Comparison of ENCODE assay signal across 8 cellular contexts in genomic region chr3:53346514-53346913, GRCh38. TPM values are rescaled to one million over a fixed set of nuclear protein-coding genes. Genes with fewer than 3 reads are reported as not detected.
A peak's percentile ranks its signal among the peaks of the same experiment; 100 is the strongest.
DNase-seq lines count a peak whose midpoint lies in the region; ATAC-seq, FAIRE-seq and TF ChIP-seq lines count a peak whose summit lies in the region.

No MANE protein-coding gene starts in this region.

- peak; percentile 11; the same call in 1 of the 3 replicates for ATAC-seq in GM12878
- no peak for ATAC-seq in upper lobe of right lung
- no peak for ATAC-seq in HG03565 (IDR thresholded peaks at IDR 0.05; ENCODE audit: unreplicated experiment)

- intact Hi-C loops in GM12878 (cut with micrococcal nuclease; ENCODE audit: unreplicated experiment) (no loop called here), lower leg skin (cut with DNase I; ENCODE audit: low total_unique reads) (no loop called here), upper lobe of right lung (cut with DNase I) (no loop called here)

- peak overlapping the region; percentile 30; the same call in 1 of the 2 replicates for H2AFZ ChIP-seq in GM12878 (ENCODE audit: control insufficient read depth, low read depth, low read length)

- SMC1A ChIA-PET in GM12878 (lab: Charles Lee; ENCODE audit: uncharacterized antibody, unreplicated experiment) = interaction anchor here (0.9 to 1.7 kb wide), 6 partner anchors 9 to 545 kb away, joined by 3 to 7 read pairs (median 3); partner anchors contain the start of gene SELENOK

- peaks cover 37% of the 10 kb centered on the region for H3K79me2 ChIP-seq in GM12878 (ENCODE audit: control insufficient read depth, insufficient read depth, low read length)

- H4K20me1 ChIP-seq in GM12878 (ENCODE audit: control insufficient read depth, insufficient read depth) = no peaks in the 10 kb centered on the region

- H3K9me3 ChIP-seq in GM12878 (replicated peaks; ENCODE audit: control insufficient read depth, insufficient read depth, low read length) (no peaks in the 10 kb centered on the region), upper lobe of right lung (no peaks in the 10 kb centered on the region)

- H3K9ac ChIP-seq in GM12878 (ENCODE audit: control insufficient read depth, insufficient read depth, low read length) = peak overlapping the region; percentile 97

- POLR2A ChIA-PET in GM12878 (lab: Charles Lee) = interaction anchor here (1.4 to 1.5 kb wide), 2 partner anchors 208 to 302 kb away, joined by 3 to 4 read pairs; no protein-coding TSS in a partner anchor

- FAIRE-seq in HTR-8/SVneo (lab: Jason Lieb, UNC) (no peak), GM12878 (lab: Jason Lieb, UNC) (peak; percentile 7)

- DNase-seq in CD1c-positive myeloid dendritic cell (ENCODE audit: extremely low spot score) (peak; percentile 12), HTR-8/SVneo (ENCODE audit: insufficient read length, low spot score) (peak; percentile 24), GM12878 (ENCODE audit: low read depth, low spot score) (no peak), lower leg skin (ENCODE audit: low spot score in 2 of 2) (no peak), upper lobe of right lung (no peak), 8988T (no peak), DMS153 treated with DMSO at 0.1 percent for 48 hours (lab: John Stamatoyannopoulos, UW; ENCODE audit: unreplicated experiment) (no peak)

- WGBS in GM12878 (ENCODE audit: insufficient coverage, insufficient replicate concordance, low lambda C conversion rate, missing lambda C conversion rate) = 1% methylated on average over 9 of the region's 9 CpGs
- 1% methylated on average over 9 of the region's 9 CpGs for WGBS in lower leg skin, 2 donors

- H3K4me3 ChIP-seq in GM12878 = peak overlapping the region; percentile 99
- peak overlapping the region; percentile 99 for H3K4me3 ChIP-seq in lower leg skin (ENCODE audit: low read depth, poor library complexity, severe bottlenecking)
- peak overlapping the region; percentile 88 for H3K4me3 ChIP-seq in upper lobe of right lung

- TF ChIP-seq RAD21 in GM12878 (IDR thresholded peaks at IDR 0.05; ENCODE audit: insufficient read depth, low read depth, low read length) = no peak

- H3K4me1 ChIP-seq in GM12878 (ENCODE audit: control insufficient read depth, insufficient read depth, low read length) (no peaks in the 10 kb centered on the region), upper lobe of right lung (peaks cover 15% of the 10 kb centered on the region)

- TF ChIP-seq POLR2A in GM12878 (IDR thresholded peaks at IDR 0.05; ENCODE audit: low read depth, low read length) (no peak), lower leg skin (IDR thresholded peaks at IDR 0.05) (no peak)

- TF ChIP-seq CTCF in GM12878 (IDR thresholded peaks at IDR 0.05 in 2 of 3, conservative IDR thresholded peaks at IDR 0.05 in 1 of 3; ENCODE audit: control insufficient read depth in 2 of 3, extremely low read depth in 1 of 3, insufficient read depth in 1 of 3, low read depth in 3 of 3, low read length in 3 of 3) = no peak
- TF ChIP-seq CTCF in lower leg skin (IDR thresholded peaks at IDR 0.05) = no peak
- no peak for TF ChIP-seq CTCF in upper lobe of right lung (IDR thresholded peaks at IDR 0.05)

- peak overlapping the region; percentile 94 for H3K27ac ChIP-seq in GM12878 (ENCODE audit: control insufficient read depth, insufficient read depth)
- H3K27ac ChIP-seq in upper lobe of right lung = peak overlapping the region; percentile 95

- peak overlapping the region; percentile 77 for H3K4me2 ChIP-seq in GM12878 (ENCODE audit: control insufficient read depth, insufficient read depth)

- H3K36me3 ChIP-seq in GM12878 (ENCODE audit: control insufficient read depth in 2 of 2, insufficient read depth in 2 of 2, low read length in 1 of 2) (no peaks in the 10 kb centered on the region; a peak in 1 of 4 replicates), upper lobe of right lung (peaks cover 28% of the 10 kb centered on the region)

- H3K27me3 ChIP-seq in GM12878 (replicated peaks in 1 of 2; ENCODE audit: control insufficient read depth in 2 of 2, insufficient read depth in 2 of 2, low read length in 1 of 2) (no peaks in the 10 kb centered on the region), upper lobe of right lung (no peaks in the 10 kb centered on the region)

- TF ChIP-seq EP300 in GM12878 (IDR thresholded peaks at IDR 0.05; ENCODE audit: borderline replicate concordance in 1 of 2, control insufficient read depth in 1 of 2, low read depth in 2 of 2, low read length in 2 of 2) = no peak

- TSS peak; percentile 64 for BruUV-seq in GM12878 (replicated peaks; lab: Mats Ljungman, UMichigan)

- CTCF ChIA-PET in GM12878 (lab: Yijun Ruan, JAX) = interaction anchor here (0.5 to 2.7 kb wide), 5 partner anchors 30 to 498 kb away, joined by 3 to 6 read pairs (median 4); no protein-coding TSS in a partner anchor

- RAD21 ChIA-PET in GM12878 (lab: Charles Lee; ENCODE audit: unreplicated experiment) = interaction anchor here (1.4 kb wide), 1 partner anchor 150 kb away, joined by 4 read pairs; no protein-coding TSS in a partner anchor

- in situ Hi-C loops in GM12878 (cut with MboI) = no loop called here

TF ChIP-seq in GM12878, 131 proteins besides CTCF, POLR2A, EP300 and RAD21:
- TF ChIP-seq SIN3A (IDR thresholded peaks at IDR 0.05; ENCODE audit: low read depth, low read length) = 0 out of 2 replicates have a peak, but pooled peaks have one; percentile 12
- no peak for TF ChIP-seq CBFB (IDR thresholded peaks at IDR 0.05; ENCODE audit: low read depth)
- 0 out of 2 replicates have a peak, but pooled peaks have one; percentile 14 for TF ChIP-seq CREB1 (IDR thresholded peaks at IDR 0.05; ENCODE audit: low read depth)
- TF ChIP-seq ATF7 (IDR thresholded peaks at IDR 0.05; ENCODE audit: low read depth) = peak; percentile 79

RNA-seq across cellular contexts. Expression of gene DCP1A, which starts 0.8 kb away (rescaled TPM):
- 44.2 and 46.0 TPM in 2 replicates for total RNA-seq in GM12878 (2013; cell fraction: nucleolus; rRNA removed)
- total RNA-seq in GM12878 (2014; rRNA removed) (12.5 and 12.7 TPM in 2 replicates), GM12878 (2014; rRNA removed; fragmentation: Illumina TruSeq; extraction: Trizol) (12.3 and 14.5 TPM in 2 replicates), GM12878 (2021) (15.2 and 18.9 TPM in 2 replicates), lower leg skin (10 to 100 TPM; 15.2 to 28.4 (median 21.5) TPM), upper lobe of right lung (22.8 TPM)
- 10.8 TPM for polyA plus RNA-seq in GM12878 (2011; ENCODE audit: low read depth)
- polyA plus RNA-seq in GM12878 (2011; rRNA removed) (28.1 and 31.9 TPM in 2 replicates), GM12878 (2014; fragmentation: Illumina TruSeq; extraction: Trizol) (15.9 and 16.1 TPM in 2 replicates), GM12878 (2014; fragmentation: Nextera tagmentation; extraction: Ambion mirVana) (10 to 100 TPM; 16.6 to 25.8 TPM), GM12878 (2014; rRNA removed) (11.1 and 13.6 TPM in 2 replicates), GM12878 (2016; fragmentation: Nextera tagmentation; extraction: Ambion mirVana) (10 to 100 TPM; 33.1 to 34.6 TPM)
- 26.0 and 29.0 TPM in 2 replicates for polyA plus RNA-seq in GM12878 (2011; cell fraction: cytosol; rRNA removed)
- 16.9 and 21.1 TPM in 2 replicates for polyA plus RNA-seq in GM12878 (2011; cell fraction: nucleus; rRNA removed)
- polyA plus RNA-seq in GM12878 (2012) = 10.0 and 12.5 TPM in 2 replicates
- 60.1 and 66.9 TPM in 2 replicates for polyA minus RNA-seq in GM12878 (2011; rRNA and poly(A)+ RNA removed)
- polyA minus RNA-seq in GM12878 (2011; cell fraction: cytosol; rRNA and poly(A)+ RNA removed) = 10.6 and 14.2 TPM in 2 replicates
- 42.9 and 56.6 TPM in 2 replicates for polyA minus RNA-seq in GM12878 (2011; cell fraction: nucleus; rRNA and poly(A)+ RNA removed)

Comparison
In these comparisons a context has a peak if more than half of its experiments do, and no peak if none do; other contexts are left out.
1. DNase-seq: peak in CD1c-positive myeloid dendritic cell (single experiment) and HTR-8/SVneo (single experiment); none in GM12878 (single experiment), lower leg skin (0 of 2), upper lobe of right lung (single experiment), 8988T (single experiment) and DMS153 treated with DMSO at 0.1 percent for 48 hours (single experiment).
2. Peak in every context shown above with its lines, with median percentiles within 50 percentile points of each other: H3K4me3 ChIP-seq.